In genomic region chr1:184610872-184611614, GRCh38 we compare ENCODE assay signal across 8 cellular contexts.
DNase-seq lines count a peak whose midpoint lies in the region; ATAC-seq and TF ChIP-seq lines count a peak whose summit lies in the region.

No MANE protein-coding gene starts in this region.

- peak; percentile 91 for DNase-seq in NCI-H146 treated with DMSO at 0.1 percent for 48 hours (lab: John Stamatoyannopoulos, UW; ENCODE audit: unreplicated experiment)
- DNase-seq in SK-N-DZ (ENCODE audit: low spot score), result peak; percentile 23
- DNase-seq in inferior parietal cortex (ENCODE audit: extremely low spot score), result peak; percentile 27
- no peak for DNase-seq in thyroid gland
- no peak for DNase-seq in MV-4-11 (lab: John Stamatoyannopoulos, UW)

- H3K27me3 ChIP-seq in thyroid gland, result no peaks in the 10 kb centered on the region

- H3K9me3 ChIP-seq in thyroid gland, result no peaks in the 10 kb centered on the region

- ATAC-seq in GM19463 (IDR thresholded peaks at IDR 0.05; ENCODE audit: unreplicated experiment) (no peak), GM21423 (IDR thresholded peaks at IDR 0.05; ENCODE audit: unreplicated experiment) (no peak), HG02852 (IDR thresholded peaks at IDR 0.05; ENCODE audit: unreplicated experiment) (no peak)

- H3K36me3 ChIP-seq in thyroid gland, result no peaks in the 10 kb centered on the region

- TF ChIP-seq POLR2A in thyroid gland (IDR thresholded peaks at IDR 0.05), result no peak

- intact Hi-C loops in thyroid gland (cut with DNase I), result no loop called here

- H3K27ac ChIP-seq in thyroid gland, result peak overlapping the region; percentile 4 to 49 (median 19)

- WGBS in thyroid gland, 2 donors, result 30 to 32% methylated on average over 12 of the region's 12 CpGs

- TF ChIP-seq CTCF in thyroid gland (IDR thresholded peaks at IDR 0.05), result no peak

- H3K4me3 ChIP-seq in thyroid gland (replicated peaks in 1 of 3), result no peak overlapping the region

- peaks cover 2 to 12% of the 10 kb centered on the region in 2 donors for H3K4me1 ChIP-seq in thyroid gland

Comparison
In these comparisons a context has a peak if more than half of its experiments do, and no peak if none do; other contexts are left out.
1. DNase-seq: peak in NCI-H146 treated with DMSO at 0.1 percent for 48 hours (single experiment), SK-N-DZ (single experiment) and inferior parietal cortex (single experiment); none in thyroid gland (0 of 2) and MV-4-11 (single experiment).